Comparison of ENCODE assay signal across 8 cellular contexts in genomic region chr11:93543292-93543977, GRCh38. TPM values are rescaled to one million over a fixed set of nuclear protein-coding genes. Genes with fewer than 3 reads are reported as not detected.
DNase-seq lines count a peak whose midpoint lies in the region; ATAC-seq and TF ChIP-seq lines count a peak whose summit lies in the region.

Gene SMCO4, minus strand, starts transcription at chr11:93543391. Its CDS starts 64,202 bp downstream, at chr11:93479189.

- H3K4me1 ChIP-seq in adipocyte (ENCODE audit: control insufficient read depth, insufficient read depth, low read length): peaks cover 6% of the 10 kb centered on the region
- H3K4me1 ChIP-seq in heart right ventricle: peaks cover 5 to 50% (median 34%) of the 10 kb centered on the region in 9 donors
- no peaks in the 10 kb centered on the region for H3K4me1 ChIP-seq in urinary bladder (ENCODE audit: insufficient read depth)

- in situ Hi-C loops in GM13976 (cut with MboI; ENCODE audit: low sequenced_read_pairs, unreplicated experiment): loop anchor here (10.0 kb wide), 1 partner anchor 309 kb away; no protein-coding TSS in a partner anchor

- H3K9me3 ChIP-seq in adipocyte (ENCODE audit: control insufficient read depth, low read length): no peaks in the 10 kb centered on the region
- no peaks in the 10 kb centered on the region for H3K9me3 ChIP-seq in heart right ventricle

- intact Hi-C loops in heart right ventricle (cut with DNase I) (loop anchor here (1.0 to 10.0 kb wide), 11 partner anchors 56 to 311 kb away; no protein-coding TSS in a partner anchor), posterior vena cava (cut with DNase I) (loop anchor here in 1 of 2 donors (10.0 kb wide), 1 partner anchor 309 kb away; no protein-coding TSS in a partner anchor)

- 5 to 7% methylated on average over 42 to 55 of the region's 59 CpGs for WGBS in heart right ventricle, 2 donors
- 3% methylated on average over 58 of the region's 59 CpGs for WGBS in urinary bladder

- H3K27me3 ChIP-seq in adipocyte (replicated peaks; ENCODE audit: control insufficient read depth, insufficient read depth, low read length): peaks cover 8% of the 10 kb centered on the region
- H3K27me3 ChIP-seq in heart right ventricle: no peaks in the 10 kb centered on the region

- peak within 1 kb of the TSS; percentile 86 for H3K4me3 ChIP-seq in adipocyte (ENCODE audit: low read length)
- H3K4me3 ChIP-seq in heart right ventricle: peak within 1 kb of the TSS; percentile 67 to 93 (median 89)
- H3K4me3 ChIP-seq in urinary bladder (ENCODE audit: low read depth, low read length): peak within 1 kb of the TSS; percentile 81

- peak within 1 kb of the TSS; percentile 82 for H3K9ac ChIP-seq in adipocyte (ENCODE audit: low read length)

- H3K27ac ChIP-seq in heart right ventricle (peak within 1 kb of the TSS; percentile 66 to 94 (median 91)), urinary bladder (ENCODE audit: low read depth) (peak within 1 kb of the TSS; percentile 31)

- TF ChIP-seq CTCF in GM13976 (IDR thresholded peaks at IDR 0.05; ENCODE audit: borderline replicate concordance, control extremely low read depth, extremely low read depth, insufficient read depth, missing control alignments): peak; percentile 88
- peak; percentile 66 to 91 (median 82) for TF ChIP-seq CTCF in heart right ventricle (IDR thresholded peaks at IDR 0.05)

- H3K36me3 ChIP-seq in adipocyte (ENCODE audit: control insufficient read depth, insufficient read depth, low read length, severe bottlenecking) (no peaks in the 10 kb centered on the region), heart right ventricle (no peaks in the 10 kb centered on the region), urinary bladder (ENCODE audit: insufficient read depth) (no peaks in the 10 kb centered on the region)

- ATAC-seq in HG02840 (IDR thresholded peaks at IDR 0.05; ENCODE audit: low FRiP score, unreplicated experiment): peak; percentile 78
- peak; percentile 90 to 97 (median 93) for ATAC-seq in heart right ventricle

- peak; percentile 90 for DNase-seq in GM13976 (ENCODE audit: low spot score)
- peak; percentile 32 for DNase-seq in NCI-H1417 treated with DMSO at 0.1 percent for 48 hours (lab: John Stamatoyannopoulos, UW)
- peak; percentile 59 for DNase-seq in T follicular helper cell (ENCODE audit: low read depth)
- peak; percentile 95 for DNase-seq in adipocyte (ENCODE audit: low read depth)
- peak; percentile 84 to 89 for DNase-seq in heart right ventricle
- peak; percentile 96 for DNase-seq in posterior vena cava (ENCODE audit: low spot score)

RNA-seq across cellular contexts. Expression of gene SMCO4, which starts in this region (rescaled TPM):
- total RNA-seq in heart right ventricle (10 to 100 TPM; 30.1 to 59.0 (median 44.8) TPM), posterior vena cava (10 to 100 TPM; 11.6 to 11.7 TPM), urinary bladder (34.3 TPM)
- polyA plus RNA-seq in heart right ventricle (10 to 100 TPM; 23.1 to 85.5 TPM), urinary bladder (11.7 TPM)

Comparison
In these comparisons a context has a peak if more than half of its experiments do, and no peak if none do; other contexts are left out.
1. Peak in every context shown above with its lines: DNase-seq, ATAC-seq, H3K4me3 ChIP-seq and H3K27ac ChIP-seq.
2. DNase-seq: peak in every context shown above with its lines; median percentile 96 in posterior vena cava; 95 in adipocyte; 90 in GM13976; 86 in heart right ventricle; 59 in T follicular helper cell; 32 in NCI-H1417 treated with DMSO at 0.1 percent for 48 hours.